8 cellular contexts compared by ENCODE assay signal in genomic region chr17:58344791-58345157, GRCh38. TPM values are rescaled to one million over a fixed set of nuclear protein-coding genes. Genes with fewer than 3 reads are reported as not detected.
DNase-seq lines count a peak whose midpoint lies in the region; ATAC-seq and TF ChIP-seq lines count a peak whose summit lies in the region.

No MANE protein-coding gene starts in this region.

- H3K27me3 Mint-ChIP-seq in activated naive CD8-positive, alpha-beta T cell, result no peaks in the 10 kb centered on the region
- H3K27me3 Mint-ChIP-seq in stimulated activated naive B cell treated with anti-CD40 and anti-IgM and Interleukin-4, amounts not matched to agents 10 μg/mL and 1 μg/mL and 100 μg/mL, for 72 hours, result no peaks in the 10 kb centered on the region

- peak overlapping the region; percentile 25 to 53; a peak in 3 of 4 replicates for H3K4me3 ChIP-seq in DND-41 (ENCODE audit: low read depth in 1 of 2, low read length in 2 of 2)
- peak overlapping the region; percentile 53 for H3K4me3 ChIP-seq in Jurkat, Clone E6-1 (ENCODE audit: low read length)
- H3K4me3 ChIP-seq in foreskin fibroblast (ENCODE audit: low read depth in 1 of 2, low read length in 2 of 2), result no peak overlapping the region

- peak overlapping the region; percentile 65 for H3K4me2 ChIP-seq in DND-41 (ENCODE audit: insufficient read depth, low read length)

- H3K9ac ChIP-seq in DND-41 (ENCODE audit: low read depth, low read length), result peak overlapping the region; percentile 99

- H3K4me1 ChIP-seq in DND-41 (ENCODE audit: insufficient read depth, low read length), result peaks cover 100% of the 10 kb centered on the region

- DNase-seq in DND-41 (peak; percentile 79), NCI-H524 (lab: John Stamatoyannopoulos, UW) (no peak), NCI-H82 treated with DMSO at 0.1 percent for 48 hours (lab: John Stamatoyannopoulos, UW; ENCODE audit: unreplicated experiment) (no peak), foreskin fibroblast (no peak)
- DNase-seq in Jurkat, Clone E6-1 (ENCODE audit: low read depth, low spot score), result peak; percentile 89
- DNase-seq in stimulated activated naive B cell treated with anti-CD40 and anti-IgM and Interleukin-4, amounts not matched to agents 10 μg/mL and 1 μg/mL and 100 μg/mL, for 72 hours, result no peak

- ATAC-seq in DND-41 (ENCODE audit: insufficient read depth, low read depth) (peak; percentile 68), GM21447 (IDR thresholded peaks at IDR 0.05; ENCODE audit: unreplicated experiment) (peak; percentile 64)
- ATAC-seq in stimulated activated naive B cell treated with anti-CD40 and anti-IgM and Interleukin-4, amounts not matched to agents 10 μg/mL and 1 μg/mL and 100 μg/mL, for 72 hours (replicated peaks), result peak; percentile 70 to 73

- no peak overlapping the region for H2AFZ ChIP-seq in DND-41 (ENCODE audit: low read depth, low read length)

- H3K79me2 ChIP-seq in DND-41 (ENCODE audit: insufficient read depth, low read length), result peaks cover 99% of the 10 kb centered on the region

- peak overlapping the region; percentile 99 for H3K4me3 Mint-ChIP-seq in activated naive CD8-positive, alpha-beta T cell
- H3K4me3 Mint-ChIP-seq in stimulated activated naive B cell treated with anti-CD40 and anti-IgM and Interleukin-4, amounts not matched to agents 10 μg/mL and 1 μg/mL and 100 μg/mL, for 72 hours, result peak overlapping the region; percentile 82 to 88

- H3K36me3 Mint-ChIP-seq in activated naive CD8-positive, alpha-beta T cell, result peaks cover 27% of the 10 kb centered on the region
- peaks cover 71 to 83% of the 10 kb centered on the region in 2 donors for H3K36me3 Mint-ChIP-seq in stimulated activated naive B cell treated with anti-CD40 and anti-IgM and Interleukin-4, amounts not matched to agents 10 μg/mL and 1 μg/mL and 100 μg/mL, for 72 hours

- peak overlapping the region; percentile 98 for H3K27ac Mint-ChIP-seq in activated naive CD8-positive, alpha-beta T cell
- peak overlapping the region; percentile 100 for H3K27ac Mint-ChIP-seq in stimulated activated naive B cell treated with anti-CD40 and anti-IgM and Interleukin-4, amounts not matched to agents 10 μg/mL and 1 μg/mL and 100 μg/mL, for 72 hours

- H3K27ac ChIP-seq in DND-41 (ENCODE audit: low read length), result peak overlapping the region; percentile 100

- H3K4me1 Mint-ChIP-seq in activated naive CD8-positive, alpha-beta T cell (ENCODE audit: low read depth), result peaks cover 95% of the 10 kb centered on the region
- peaks cover 56 to 89% of the 10 kb centered on the region in 2 donors for H3K4me1 Mint-ChIP-seq in stimulated activated naive B cell treated with anti-CD40 and anti-IgM and Interleukin-4, amounts not matched to agents 10 μg/mL and 1 μg/mL and 100 μg/mL, for 72 hours

- peaks cover 38% of the 10 kb centered on the region for H4K20me1 ChIP-seq in DND-41 (ENCODE audit: insufficient read depth, low read length)

- H3K27me3 ChIP-seq in DND-41 (ENCODE audit: insufficient read depth, low read length, poor library complexity), result no peaks in the 10 kb centered on the region

- H3K36me3 ChIP-seq in DND-41 (ENCODE audit: insufficient read depth, low read length), result peaks cover 81% of the 10 kb centered on the region

- H3K9me3 Mint-ChIP-seq in activated naive CD8-positive, alpha-beta T cell (ENCODE audit: low read depth), result no peaks in the 10 kb centered on the region
- H3K9me3 Mint-ChIP-seq in stimulated activated naive B cell treated with anti-CD40 and anti-IgM and Interleukin-4, amounts not matched to agents 10 μg/mL and 1 μg/mL and 100 μg/mL, for 72 hours, result peaks cover 0 to 2% of the 10 kb centered on the region in 2 donors

- peak; percentile 87 for TF ChIP-seq CTCF in DND-41 (IDR thresholded peaks at IDR 0.05; ENCODE audit: borderline replicate concordance, extremely low read depth, low read length, poor library complexity, severe bottlenecking)
- TF ChIP-seq CTCF in foreskin fibroblast (IDR thresholded peaks at IDR 0.05; ENCODE audit: low read depth, low read length), result no peak

- H3K9me3 ChIP-seq in DND-41 (ENCODE audit: insufficient read depth, low read length, severe bottlenecking), result no peaks in the 10 kb centered on the region

RNA-seq across cellular contexts. Expression of gene SUPT4H1, which starts 7.2 kb away (rescaled TPM):
- 211 TPM for polyA plus RNA-seq in Jurkat, Clone E6-1 (2012; ENCODE audit: insufficient read depth, insufficient read length)

RNA-seq across cellular contexts. Expression of gene TSPOAP1, which starts 16.2 kb away (rescaled TPM):
- polyA plus RNA-seq in Jurkat, Clone E6-1 (2012; ENCODE audit: insufficient read depth, insufficient read length), result 13.8 TPM

Comparison
In these comparisons a context has a peak if more than half of its experiments do, and no peak if none do; other contexts are left out.
1. DNase-seq: peak in DND-41 (single experiment) and Jurkat, Clone E6-1 (single experiment); none in stimulated activated naive B cell treated with anti-CD40 and anti-IgM and Interleukin-4, amounts not matched to agents 10 μg/mL and 1 μg/mL and 100 μg/mL, for 72 hours (single experiment), NCI-H524 (0 of 2), NCI-H82 treated with DMSO at 0.1 percent for 48 hours (single experiment) and foreskin fibroblast (0 of 2).
2. H3K4me3 ChIP-seq: peak in DND-41 (2 of 2) and Jurkat, Clone E6-1 (single experiment); none in foreskin fibroblast (0 of 2).
3. Peak in every context shown above with its lines, with median percentiles within 50 percentile points of each other: ATAC-seq.